In the genomic region with DNA sequence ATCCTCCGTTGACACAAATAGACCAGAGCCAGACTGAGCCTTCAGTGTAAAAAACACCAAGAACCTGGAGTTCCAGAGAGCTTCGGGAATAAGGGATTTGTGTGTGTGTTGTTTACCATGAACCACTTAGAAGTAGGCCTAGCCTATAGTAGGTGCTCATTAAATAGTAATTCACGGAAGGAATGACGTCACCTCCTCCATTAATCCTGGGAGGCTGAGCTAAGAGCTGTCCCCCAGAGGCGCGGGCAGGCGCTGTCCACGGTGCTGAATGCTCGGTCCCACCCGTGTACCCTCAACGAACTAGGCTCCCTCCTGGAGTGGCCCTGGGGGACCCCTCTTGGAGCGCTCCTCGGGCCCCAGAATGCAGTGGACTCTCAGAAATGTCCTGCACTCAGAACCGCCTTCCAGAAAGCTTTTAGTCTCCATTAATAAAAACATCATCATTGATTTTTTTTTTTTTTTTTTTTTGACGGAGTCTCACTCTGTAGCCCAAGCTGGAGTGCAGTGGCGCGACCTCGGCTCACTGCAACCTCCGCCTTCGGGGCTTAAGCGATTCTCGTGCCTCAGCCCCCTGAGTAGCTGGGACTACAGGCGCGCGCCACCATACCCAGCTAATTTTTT, we compare ENCODE assay signal across 1 cellular context.
A peak's percentile ranks its signal among the peaks of the same experiment; 100 is the strongest.
TF ChIP-seq lines count a peak whose summit lies in the region.

No MANE protein-coding gene starts in this region.

TF ChIP-seq in K562, 482 proteins besides CTCF, POLR2A, EP300 and RAD21 (continued from another document and continues in another):
- TF ChIP-seq, protein P1, sequence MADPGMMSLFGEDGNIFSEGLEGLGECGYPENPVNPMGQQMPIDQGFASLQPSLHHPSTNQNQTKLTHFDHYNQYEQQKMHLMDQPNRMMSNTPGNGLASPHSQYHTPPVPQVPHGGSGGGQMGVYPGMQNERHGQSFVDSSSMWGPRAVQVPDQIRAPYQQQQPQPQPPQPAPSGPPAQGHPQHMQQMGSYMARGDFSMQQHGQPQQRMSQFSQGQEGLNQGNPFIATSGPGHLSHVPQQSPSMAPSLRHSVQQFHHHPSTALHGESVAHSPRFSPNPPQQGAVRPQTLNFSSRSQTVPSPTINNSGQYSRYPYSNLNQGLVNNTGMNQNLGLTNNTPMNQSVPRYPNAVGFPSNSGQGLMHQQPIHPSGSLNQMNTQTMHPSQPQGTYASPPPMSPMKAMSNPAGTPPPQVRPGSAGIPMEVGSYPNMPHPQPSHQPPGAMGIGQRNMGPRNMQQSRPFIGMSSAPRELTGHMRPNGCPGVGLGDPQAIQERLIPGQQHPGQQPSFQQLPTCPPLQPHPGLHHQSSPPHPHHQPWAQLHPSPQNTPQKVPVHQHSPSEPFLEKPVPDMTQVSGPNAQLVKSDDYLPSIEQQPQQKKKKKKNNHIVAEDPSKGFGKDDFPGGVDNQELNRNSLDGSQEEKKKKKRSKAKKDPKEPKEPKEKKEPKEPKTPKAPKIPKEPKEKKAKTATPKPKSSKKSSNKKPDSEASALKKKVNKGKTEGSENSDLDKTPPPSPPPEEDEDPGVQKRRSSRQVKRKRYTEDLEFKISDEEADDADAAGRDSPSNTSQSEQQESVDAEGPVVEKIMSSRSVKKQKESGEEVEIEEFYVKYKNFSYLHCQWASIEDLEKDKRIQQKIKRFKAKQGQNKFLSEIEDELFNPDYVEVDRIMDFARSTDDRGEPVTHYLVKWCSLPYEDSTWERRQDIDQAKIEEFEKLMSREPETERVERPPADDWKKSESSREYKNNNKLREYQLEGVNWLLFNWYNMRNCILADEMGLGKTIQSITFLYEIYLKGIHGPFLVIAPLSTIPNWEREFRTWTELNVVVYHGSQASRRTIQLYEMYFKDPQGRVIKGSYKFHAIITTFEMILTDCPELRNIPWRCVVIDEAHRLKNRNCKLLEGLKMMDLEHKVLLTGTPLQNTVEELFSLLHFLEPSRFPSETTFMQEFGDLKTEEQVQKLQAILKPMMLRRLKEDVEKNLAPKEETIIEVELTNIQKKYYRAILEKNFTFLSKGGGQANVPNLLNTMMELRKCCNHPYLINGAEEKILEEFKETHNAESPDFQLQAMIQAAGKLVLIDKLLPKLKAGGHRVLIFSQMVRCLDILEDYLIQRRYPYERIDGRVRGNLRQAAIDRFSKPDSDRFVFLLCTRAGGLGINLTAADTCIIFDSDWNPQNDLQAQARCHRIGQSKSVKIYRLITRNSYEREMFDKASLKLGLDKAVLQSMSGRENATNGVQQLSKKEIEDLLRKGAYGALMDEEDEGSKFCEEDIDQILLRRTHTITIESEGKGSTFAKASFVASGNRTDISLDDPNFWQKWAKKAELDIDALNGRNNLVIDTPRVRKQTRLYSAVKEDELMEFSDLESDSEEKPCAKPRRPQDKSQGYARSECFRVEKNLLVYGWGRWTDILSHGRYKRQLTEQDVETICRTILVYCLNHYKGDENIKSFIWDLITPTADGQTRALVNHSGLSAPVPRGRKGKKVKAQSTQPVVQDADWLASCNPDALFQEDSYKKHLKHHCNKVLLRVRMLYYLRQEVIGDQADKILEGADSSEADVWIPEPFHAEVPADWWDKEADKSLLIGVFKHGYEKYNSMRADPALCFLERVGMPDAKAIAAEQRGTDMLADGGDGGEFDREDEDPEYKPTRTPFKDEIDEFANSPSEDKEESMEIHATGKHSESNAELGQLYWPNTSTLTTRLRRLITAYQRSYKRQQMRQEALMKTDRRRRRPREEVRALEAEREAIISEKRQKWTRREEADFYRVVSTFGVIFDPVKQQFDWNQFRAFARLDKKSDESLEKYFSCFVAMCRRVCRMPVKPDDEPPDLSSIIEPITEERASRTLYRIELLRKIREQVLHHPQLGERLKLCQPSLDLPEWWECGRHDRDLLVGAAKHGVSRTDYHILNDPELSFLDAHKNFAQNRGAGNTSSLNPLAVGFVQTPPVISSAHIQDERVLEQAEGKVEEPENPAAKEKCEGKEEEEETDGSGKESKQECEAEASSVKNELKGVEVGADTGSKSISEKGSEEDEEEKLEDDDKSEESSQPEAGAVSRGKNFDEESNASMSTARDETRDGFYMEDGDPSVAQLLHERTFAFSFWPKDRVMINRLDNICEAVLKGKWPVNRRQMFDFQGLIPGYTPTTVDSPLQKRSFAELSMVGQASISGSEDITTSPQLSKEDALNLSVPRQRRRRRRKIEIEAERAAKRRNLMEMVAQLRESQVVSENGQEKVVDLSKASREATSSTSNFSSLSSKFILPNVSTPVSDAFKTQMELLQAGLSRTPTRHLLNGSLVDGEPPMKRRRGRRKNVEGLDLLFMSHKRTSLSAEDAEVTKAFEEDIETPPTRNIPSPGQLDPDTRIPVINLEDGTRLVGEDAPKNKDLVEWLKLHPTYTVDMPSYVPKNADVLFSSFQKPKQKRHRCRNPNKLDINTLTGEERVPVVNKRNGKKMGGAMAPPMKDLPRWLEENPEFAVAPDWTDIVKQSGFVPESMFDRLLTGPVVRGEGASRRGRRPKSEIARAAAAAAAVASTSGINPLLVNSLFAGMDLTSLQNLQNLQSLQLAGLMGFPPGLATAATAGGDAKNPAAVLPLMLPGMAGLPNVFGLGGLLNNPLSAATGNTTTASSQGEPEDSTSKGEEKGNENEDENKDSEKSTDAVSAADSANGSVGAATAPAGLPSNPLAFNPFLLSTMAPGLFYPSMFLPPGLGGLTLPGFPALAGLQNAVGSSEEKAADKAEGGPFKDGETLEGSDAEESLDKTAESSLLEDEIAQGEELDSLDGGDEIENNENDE (IDR thresholded peaks at IDR 0.05; ENCODE audit: low read depth, low read length), result no peak
- TF ChIP-seq, protein P2, sequence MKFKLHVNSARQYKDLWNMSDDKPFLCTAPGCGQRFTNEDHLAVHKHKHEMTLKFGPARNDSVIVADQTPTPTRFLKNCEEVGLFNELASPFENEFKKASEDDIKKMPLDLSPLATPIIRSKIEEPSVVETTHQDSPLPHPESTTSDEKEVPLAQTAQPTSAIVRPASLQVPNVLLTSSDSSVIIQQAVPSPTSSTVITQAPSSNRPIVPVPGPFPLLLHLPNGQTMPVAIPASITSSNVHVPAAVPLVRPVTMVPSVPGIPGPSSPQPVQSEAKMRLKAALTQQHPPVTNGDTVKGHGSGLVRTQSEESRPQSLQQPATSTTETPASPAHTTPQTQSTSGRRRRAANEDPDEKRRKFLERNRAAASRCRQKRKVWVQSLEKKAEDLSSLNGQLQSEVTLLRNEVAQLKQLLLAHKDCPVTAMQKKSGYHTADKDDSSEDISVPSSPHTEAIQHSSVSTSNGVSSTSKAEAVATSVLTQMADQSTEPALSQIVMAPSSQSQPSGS (CRISPR knock-in tag; IDR thresholded peaks at IDR 0.05), result peak; percentile 98
- TF ChIP-seq KDM4B (IDR thresholded peaks at IDR 0.05; ENCODE audit: borderline replicate concordance in 2 of 2, low read depth in 1 of 2) (no peak), ZNF445 (CRISPR knock-in tag; IDR thresholded peaks at IDR 0.05; ENCODE audit: low read depth) (no peak), ZNF717 (CRISPR knock-in tag; IDR thresholded peaks at IDR 0.05) (no peak), KAT8 (IDR thresholded peaks at IDR 0.05; ENCODE audit: low read depth) (no peak), CBX3 (IDR thresholded peaks at IDR 0.05; ENCODE audit: borderline replicate concordance in 1 of 2, low read length in 2 of 2) (0 out of 3 replicates have a peak, but pooled peaks of 1 of the 2 experiments have one; percentile 46), RBM22 (IDR thresholded peaks at IDR 0.05; ENCODE audit: low read depth, low read length, poor library complexity, severe bottlenecking) (no peak), TEAD2 (tag; IDR thresholded peaks at IDR 0.05) (no peak), ZSCAN29 (IDR thresholded peaks at IDR 0.05) (no peak), ZNF140 (CRISPR knock-in tag; IDR thresholded peaks at IDR 0.05) (no peak), ZC3H11A (IDR thresholded peaks at IDR 0.05; ENCODE audit: low read depth, low read length) (no peak), MEF2A (IDR thresholded peaks at IDR 0.05; ENCODE audit: control insufficient read depth, low read depth, low read length) (peak; percentile 54; the same call in 1 of the 2 replicates), ZNF174 (CRISPR knock-in tag; IDR thresholded peaks at IDR 0.05) (no peak), BDP1 (IDR thresholded peaks at IDR 0.05; ENCODE audit: insufficient read depth, insufficient read length) (no peak), ELF4 (CRISPR knock-in tag; IDR thresholded peaks at IDR 0.05) (no peak), POLR2B (IDR thresholded peaks at IDR 0.05; ENCODE audit: low read depth, partially characterized antibody) (no peak), SUPT5H (IDR thresholded peaks at IDR 0.05) (no peak), ZFX (CRISPR knock-in tag; IDR thresholded peaks at IDR 0.05) (no peak), ZNF780A (CRISPR knock-in tag; IDR thresholded peaks at IDR 0.05) (no peak)
- TF ChIP-seq, protein P3, sequence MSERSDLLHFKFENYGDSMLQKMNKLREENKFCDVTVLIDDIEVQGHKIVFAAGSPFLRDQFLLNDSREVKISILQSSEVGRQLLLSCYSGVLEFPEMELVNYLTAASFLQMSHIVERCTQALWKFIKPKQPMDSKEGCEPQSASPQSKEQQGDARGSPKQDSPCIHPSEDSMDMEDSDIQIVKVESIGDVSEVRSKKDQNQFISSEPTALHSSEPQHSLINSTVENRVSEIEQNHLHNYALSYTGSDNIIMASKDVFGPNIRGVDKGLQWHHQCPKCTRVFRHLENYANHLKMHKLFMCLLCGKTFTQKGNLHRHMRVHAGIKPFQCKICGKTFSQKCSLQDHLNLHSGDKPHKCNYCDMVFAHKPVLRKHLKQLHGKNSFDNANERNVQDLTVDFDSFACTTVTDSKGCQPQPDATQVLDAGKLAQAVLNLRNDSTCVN (CRISPR knock-in tag; IDR thresholded peaks at IDR 0.05), result no peak
- TF ChIP-seq, protein P4, sequence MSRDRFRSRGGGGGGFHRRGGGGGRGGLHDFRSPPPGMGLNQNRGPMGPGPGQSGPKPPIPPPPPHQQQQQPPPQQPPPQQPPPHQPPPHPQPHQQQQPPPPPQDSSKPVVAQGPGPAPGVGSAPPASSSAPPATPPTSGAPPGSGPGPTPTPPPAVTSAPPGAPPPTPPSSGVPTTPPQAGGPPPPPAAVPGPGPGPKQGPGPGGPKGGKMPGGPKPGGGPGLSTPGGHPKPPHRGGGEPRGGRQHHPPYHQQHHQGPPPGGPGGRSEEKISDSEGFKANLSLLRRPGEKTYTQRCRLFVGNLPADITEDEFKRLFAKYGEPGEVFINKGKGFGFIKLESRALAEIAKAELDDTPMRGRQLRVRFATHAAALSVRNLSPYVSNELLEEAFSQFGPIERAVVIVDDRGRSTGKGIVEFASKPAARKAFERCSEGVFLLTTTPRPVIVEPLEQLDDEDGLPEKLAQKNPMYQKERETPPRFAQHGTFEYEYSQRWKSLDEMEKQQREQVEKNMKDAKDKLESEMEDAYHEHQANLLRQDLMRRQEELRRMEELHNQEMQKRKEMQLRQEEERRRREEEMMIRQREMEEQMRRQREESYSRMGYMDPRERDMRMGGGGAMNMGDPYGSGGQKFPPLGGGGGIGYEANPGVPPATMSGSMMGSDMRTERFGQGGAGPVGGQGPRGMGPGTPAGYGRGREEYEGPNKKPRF (IDR thresholded peaks at IDR 0.05; ENCODE audit: low read depth, low read length), result no peak
- TF ChIP-seq, protein P5, sequence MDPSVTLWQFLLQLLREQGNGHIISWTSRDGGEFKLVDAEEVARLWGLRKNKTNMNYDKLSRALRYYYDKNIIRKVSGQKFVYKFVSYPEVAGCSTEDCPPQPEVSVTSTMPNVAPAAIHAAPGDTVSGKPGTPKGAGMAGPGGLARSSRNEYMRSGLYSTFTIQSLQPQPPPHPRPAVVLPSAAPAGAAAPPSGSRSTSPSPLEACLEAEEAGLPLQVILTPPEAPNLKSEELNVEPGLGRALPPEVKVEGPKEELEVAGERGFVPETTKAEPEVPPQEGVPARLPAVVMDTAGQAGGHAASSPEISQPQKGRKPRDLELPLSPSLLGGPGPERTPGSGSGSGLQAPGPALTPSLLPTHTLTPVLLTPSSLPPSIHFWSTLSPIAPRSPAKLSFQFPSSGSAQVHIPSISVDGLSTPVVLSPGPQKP (CRISPR knock-in tag; IDR thresholded peaks at IDR 0.05), result no peak
- TF ChIP-seq, protein P6, sequence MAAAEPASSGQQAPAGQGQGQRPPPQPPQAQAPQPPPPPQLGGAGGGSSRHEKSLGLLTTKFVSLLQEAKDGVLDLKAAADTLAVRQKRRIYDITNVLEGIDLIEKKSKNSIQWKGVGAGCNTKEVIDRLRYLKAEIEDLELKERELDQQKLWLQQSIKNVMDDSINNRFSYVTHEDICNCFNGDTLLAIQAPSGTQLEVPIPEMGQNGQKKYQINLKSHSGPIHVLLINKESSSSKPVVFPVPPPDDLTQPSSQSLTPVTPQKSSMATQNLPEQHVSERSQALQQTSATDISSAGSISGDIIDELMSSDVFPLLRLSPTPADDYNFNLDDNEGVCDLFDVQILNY (CRISPR knock-in tag; IDR thresholded peaks at IDR 0.05), result peak; percentile 82; the same call in 1 of the 2 replicates
- TF ChIP-seq, protein P7, sequence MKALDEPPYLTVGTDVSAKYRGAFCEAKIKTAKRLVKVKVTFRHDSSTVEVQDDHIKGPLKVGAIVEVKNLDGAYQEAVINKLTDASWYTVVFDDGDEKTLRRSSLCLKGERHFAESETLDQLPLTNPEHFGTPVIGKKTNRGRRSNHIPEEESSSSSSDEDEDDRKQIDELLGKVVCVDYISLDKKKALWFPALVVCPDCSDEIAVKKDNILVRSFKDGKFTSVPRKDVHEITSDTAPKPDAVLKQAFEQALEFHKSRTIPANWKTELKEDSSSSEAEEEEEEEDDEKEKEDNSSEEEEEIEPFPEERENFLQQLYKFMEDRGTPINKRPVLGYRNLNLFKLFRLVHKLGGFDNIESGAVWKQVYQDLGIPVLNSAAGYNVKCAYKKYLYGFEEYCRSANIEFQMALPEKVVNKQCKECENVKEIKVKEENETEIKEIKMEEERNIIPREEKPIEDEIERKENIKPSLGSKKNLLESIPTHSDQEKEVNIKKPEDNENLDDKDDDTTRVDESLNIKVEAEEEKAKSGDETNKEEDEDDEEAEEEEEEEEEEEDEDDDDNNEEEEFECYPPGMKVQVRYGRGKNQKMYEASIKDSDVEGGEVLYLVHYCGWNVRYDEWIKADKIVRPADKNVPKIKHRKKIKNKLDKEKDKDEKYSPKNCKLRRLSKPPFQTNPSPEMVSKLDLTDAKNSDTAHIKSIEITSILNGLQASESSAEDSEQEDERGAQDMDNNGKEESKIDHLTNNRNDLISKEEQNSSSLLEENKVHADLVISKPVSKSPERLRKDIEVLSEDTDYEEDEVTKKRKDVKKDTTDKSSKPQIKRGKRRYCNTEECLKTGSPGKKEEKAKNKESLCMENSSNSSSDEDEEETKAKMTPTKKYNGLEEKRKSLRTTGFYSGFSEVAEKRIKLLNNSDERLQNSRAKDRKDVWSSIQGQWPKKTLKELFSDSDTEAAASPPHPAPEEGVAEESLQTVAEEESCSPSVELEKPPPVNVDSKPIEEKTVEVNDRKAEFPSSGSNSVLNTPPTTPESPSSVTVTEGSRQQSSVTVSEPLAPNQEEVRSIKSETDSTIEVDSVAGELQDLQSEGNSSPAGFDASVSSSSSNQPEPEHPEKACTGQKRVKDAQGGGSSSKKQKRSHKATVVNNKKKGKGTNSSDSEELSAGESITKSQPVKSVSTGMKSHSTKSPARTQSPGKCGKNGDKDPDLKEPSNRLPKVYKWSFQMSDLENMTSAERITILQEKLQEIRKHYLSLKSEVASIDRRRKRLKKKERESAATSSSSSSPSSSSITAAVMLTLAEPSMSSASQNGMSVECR (CRISPR knock-in tag; IDR thresholded peaks at IDR 0.05), result peak; percentile 84
- TF ChIP-seq, protein P8, sequence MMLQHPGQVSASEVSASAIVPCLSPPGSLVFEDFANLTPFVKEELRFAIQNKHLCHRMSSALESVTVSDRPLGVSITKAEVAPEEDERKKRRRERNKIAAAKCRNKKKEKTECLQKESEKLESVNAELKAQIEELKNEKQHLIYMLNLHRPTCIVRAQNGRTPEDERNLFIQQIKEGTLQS (IDR thresholded peaks at IDR 0.05), result peak; percentile 99
- TF ChIP-seq, protein P8 (CRISPR knock-in tag; conservative IDR thresholded peaks at IDR 0.05), result no peak; the same call in 1 of the 2 replicates
